ENCODE assay signal across 25 cellular contexts in genomic region chr10:123588386-123588914, GRCh38.
"Had no signal": no experiment of that assay in that cellular context is flagged by ENCODE, and none has a peak within 500 bp of the region (broad histone marks: within the 10 kb centered on the region; RNA-seq: fewer than 3 reads in every experiment).

No MANE protein-coding gene starts in this region.

- H3K4me1 Mint-ChIP-seq: naive thymus-derived CD8-positive, alpha-beta T cell; nephron progenitor cell; neural crest cell; stimulated activated naive B cell treated with anti-CD40 and anti-IgM and Interleukin-4, amounts not matched to agents 10 μg/mL and 1 μg/mL and 100 μg/mL, for 72 hours had no signal

- H3K9me3 Mint-ChIP-seq: natural killer cell treated with Interleukin-12 subunit alpha and Interleukin-12 subunit beta and Interleukin-15 and Interleukin-18, amount 100 ng/mL, for 72 hours; nephron progenitor cell; neural crest cell; stimulated activated naive B cell treated with anti-CD40 and anti-IgM and Interleukin-4, amounts not matched to agents 10 μg/mL and 1 μg/mL and 100 μg/mL, for 72 hours; stimulated activated naive CD8-positive, alpha-beta T cell treated with anti-CD3 and anti-CD28 coated beads, Interleukin-15, Interleukin-2, amounts not matched to agents 100 ng/mL and 50 ng/mL, for 24 hours had no signal

- H3K27ac Mint-ChIP-seq: naive thymus-derived CD8-positive, alpha-beta T cell; natural killer cell treated with Interleukin-12 subunit alpha and Interleukin-12 subunit beta and Interleukin-15 and Interleukin-18, amount 100 ng/mL, for 72 hours; nephron progenitor cell; progenitor cell of endocrine pancreas; stimulated activated naive B cell treated with anti-CD40 and anti-IgM and Interleukin-4, amounts not matched to agents 10 μg/mL and 1 μg/mL and 100 μg/mL, for 72 hours; stimulated activated naive CD8-positive, alpha-beta T cell treated with anti-CD3 and anti-CD28 coated beads, Interleukin-15, Interleukin-2, amounts not matched to agents 100 ng/mL and 50 ng/mL, for 24 hours had no signal

- H3K4me3 Mint-ChIP-seq: naive thymus-derived CD8-positive, alpha-beta T cell; natural killer cell treated with Interleukin-12 subunit alpha and Interleukin-12 subunit beta and Interleukin-15 and Interleukin-18, amount 100 ng/mL, for 72 hours; nephron progenitor cell; neural crest cell; stimulated activated naive B cell treated with anti-CD40 and anti-IgM and Interleukin-4, amounts not matched to agents 10 μg/mL and 1 μg/mL and 100 μg/mL, for 72 hours; stimulated activated naive CD8-positive, alpha-beta T cell treated with anti-CD3 and anti-CD28 coated beads, Interleukin-15, Interleukin-2, amounts not matched to agents 100 ng/mL and 50 ng/mL, for 24 hours had no signal

- ATAC-seq: naive thymus-derived CD8-positive, alpha-beta T cell; psoas muscle; right cardiac atrium; right lobe of liver; stimulated activated naive B cell treated with anti-CD40 and anti-IgM and Interleukin-4, amounts not matched to agents 10 μg/mL and 1 μg/mL and 100 μg/mL, for 72 hours had no signal

- FAIRE-seq: small intestine, urothelium cell line had no signal

- DNase-seq: naive thymus-derived CD8-positive, alpha-beta T cell; nephron progenitor cell; nucleus accumbens; ovary; posterior cingulate gyrus; psoas muscle; right cardiac atrium; right lobe of liver; sigmoid colon; small intestine; stimulated activated CD4-positive, alpha-beta T cell treated with anti-CD3 and anti-CD28 coated beads, Interleukin-15, amount 100 ng/mL, for 24 hours; stimulated activated CD4-positive, alpha-beta T cell treated with anti-CD3 and anti-CD28 coated beads, Interleukin-2, amount 100 ng/mL, for 24 hours; stimulated activated CD4-positive, alpha-beta T cell treated with anti-CD3 and anti-CD28 coated beads, Interleukin-2, amount 100 ng/mL, for 48 hours; stimulated activated CD4-positive, alpha-beta T cell treated with anti-CD3 and anti-CD28 coated beads, Interleukin-4, amount 100 ng/mL, for 24 hours; stimulated activated naive B cell treated with anti-CD40 and anti-IgM and Interleukin-4, amounts not matched to agents 10 μg/mL and 1 μg/mL and 100 μg/mL, for 72 hours; stimulated activated naive CD4-positive, alpha-beta T cell treated with Interleukin-2 at 50 U/mL for 16 hours; stomach; thyroid gland; trophoblast cell; upper lobe of left lung had no signal

- H3K36me3 Mint-ChIP-seq: naive thymus-derived CD8-positive, alpha-beta T cell; natural killer cell treated with Interleukin-12 subunit alpha and Interleukin-12 subunit beta and Interleukin-15 and Interleukin-18, amount 100 ng/mL, for 72 hours; stimulated activated naive B cell treated with anti-CD40 and anti-IgM and Interleukin-4, amounts not matched to agents 10 μg/mL and 1 μg/mL and 100 μg/mL, for 72 hours had no signal
